ENCODE assay signal across 16 cellular contexts in genomic region chr14:101862177-101862576, GRCh38.
DNase-seq lines count a peak whose midpoint lies in the region; ATAC-seq and TF ChIP-seq lines count a peak whose summit lies in the region.
"Had no signal": no experiment of that assay in that cellular context is flagged by ENCODE, and none has a peak within 500 bp of the region (broad histone marks: within the 10 kb centered on the region; RNA-seq: fewer than 3 reads in every experiment).

No MANE protein-coding gene starts in this region.

- no peaks in the 10 kb centered on the region for H3K27me3 Mint-ChIP-seq in activated CD4-positive, alpha-beta T cell treated with anti-CD3 and anti-CD28 coated beads for 36 hours
- H3K27me3 Mint-ChIP-seq: activated CD4-positive, alpha-beta T cell treated with anti-CD3 and anti-CD28 coated beads, Interleukin-2, amount 10 ng/mL, durations not matched to agents 7 days and 5 days had no signal

- no peak overlapping the region for H3K4me3 Mint-ChIP-seq in activated CD4-positive, alpha-beta T cell treated with anti-CD3 and anti-CD28 coated beads for 36 hours
- H3K4me3 Mint-ChIP-seq: activated CD4-positive, alpha-beta T cell treated with anti-CD3 and anti-CD28 coated beads, Interleukin-2, amount 10 ng/mL, durations not matched to agents 7 days and 5 days had no signal

- H3K4me3 ChIP-seq in fibroblast of lung (replicated peaks in 1 of 4; ENCODE audit: control extremely low read depth in 1 of 4, insufficient read depth in 1 of 4, low read depth in 3 of 4, low read length in 4 of 4), result no peak overlapping the region
- H3K4me3 ChIP-seq in osteoblast (ENCODE audit: insufficient read depth, low read length), result no peak overlapping the region
- H3K4me3 ChIP-seq in effector memory CD4-positive, alpha-beta T cell (ENCODE audit: insufficient read depth, low read depth, low read length, poor library complexity, severe bottlenecking), result no peak overlapping the region
- H3K4me3 ChIP-seq: A549 had no signal

- no peak for DNase-seq in activated CD4-positive, alpha-beta T cell treated with anti-CD3 and anti-CD28 coated beads for 36 hours
- DNase-seq in activated CD4-positive, alpha-beta T cell treated with anti-CD3 and anti-CD28 coated beads for 48 hours, result no peak
- peak; percentile 70 for DNase-seq in M059J (ENCODE audit: low read depth)
- DNase-seq in fibroblast of lung (ENCODE audit: low read depth in 2 of 2), result peak; percentile 8 to 88
- DNase-seq in osteoblast (ENCODE audit: insufficient read length, low spot score, missing footprints), result peak; percentile 38
- no peak for DNase-seq in middle frontal gyrus (ENCODE audit: extremely low spot score, low spot score)
- DNase-seq in effector memory CD4-positive, alpha-beta T cell, result no peak
- DNase-seq: activated CD4-positive, alpha-beta T cell treated with anti-CD3 and anti-CD28 coated beads, Interleukin-2, amount 10 ng/mL, durations not matched to agents 7 days and 5 days; cerebellar nuclear complex; DMS 273 treated with DMSO at 0.1 percent for 48 hours; mammary epithelial cell; NCI-H1436 treated with DMSO at 0.1 percent for 48 hours; occipital lobe had no signal

- H4K20me1 ChIP-seq in fibroblast of lung (ENCODE audit: control insufficient read depth, extremely low read depth, insufficient read depth, low read length) (no peaks in the 10 kb centered on the region), osteoblast (ENCODE audit: insufficient read depth, low read length) (peaks cover 23% of the 10 kb centered on the region)

- H3K27me3 ChIP-seq in fibroblast of lung (ENCODE audit: control insufficient read depth, insufficient read depth, low read length) (no peaks in the 10 kb centered on the region), osteoblast (ENCODE audit: insufficient read depth, low read length) (no peaks in the 10 kb centered on the region)
- no peaks in the 10 kb centered on the region for H3K27me3 ChIP-seq in effector memory CD4-positive, alpha-beta T cell (replicated peaks; ENCODE audit: control insufficient read depth, insufficient read depth, low read length, poor library complexity, severe bottlenecking)

- H3K27ac ChIP-seq in fibroblast of lung (ENCODE audit: insufficient read depth, low read length), result no peak overlapping the region
- H3K27ac ChIP-seq in osteoblast (ENCODE audit: low read depth, low read length), result peak overlapping the region; percentile 58
- H3K27ac ChIP-seq in effector memory CD4-positive, alpha-beta T cell (ENCODE audit: insufficient read depth, low read length, poor library complexity, severe bottlenecking), result no peak overlapping the region
- H3K27ac ChIP-seq: A549 had no signal

- ATAC-seq in activated CD4-positive, alpha-beta T cell treated with anti-CD3 and anti-CD28 coated beads for 36 hours, result peak; percentile 33
- ATAC-seq in HG02852 (IDR thresholded peaks at IDR 0.05; ENCODE audit: unreplicated experiment), result no peak
- ATAC-seq: A549, Panc1 had no signal

- H2AFZ ChIP-seq in fibroblast of lung (ENCODE audit: low read length) (no peak overlapping the region), osteoblast (ENCODE audit: low read length) (no peak overlapping the region)

- intact Hi-C loops in activated CD4-positive, alpha-beta T cell treated with anti-CD3 and anti-CD28 coated beads for 36 hours (cut with DNase I, micrococcal nuclease), result no loop called here

- no peak overlapping the region for H3K9ac ChIP-seq in fibroblast of lung (ENCODE audit: insufficient read depth, low read length)

- no peaks in the 10 kb centered on the region for H3K9me3 Mint-ChIP-seq in activated CD4-positive, alpha-beta T cell treated with anti-CD3 and anti-CD28 coated beads for 36 hours (ENCODE audit: low read depth)
- H3K9me3 Mint-ChIP-seq: activated CD4-positive, alpha-beta T cell treated with anti-CD3 and anti-CD28 coated beads, Interleukin-2, amount 10 ng/mL, durations not matched to agents 7 days and 5 days had no signal

- TF ChIP-seq CTCF in fibroblast of lung (conservative IDR thresholded peaks at IDR 0.05 in 1 of 2, IDR thresholded peaks at IDR 0.05 in 1 of 2; ENCODE audit: low read depth in 1 of 2, low read length in 2 of 2) (no peak), osteoblast (IDR thresholded peaks at IDR 0.05; ENCODE audit: extremely low read depth, low read depth, low read length) (no peak)

- H3K36me3 Mint-ChIP-seq in activated CD4-positive, alpha-beta T cell treated with anti-CD3 and anti-CD28 coated beads for 36 hours (ENCODE audit: low read depth), result peaks cover 55% of the 10 kb centered on the region

- CTCF ChIA-PET in activated CD4-positive, alpha-beta T cell treated with anti-CD3 and anti-CD28 coated beads for 36 hours (lab: Charles Lee), result interaction anchor here (1.0 to 1.3 kb wide), 2 partner anchors 11 to 17 kb away, joined by 5 to 6 read pairs; no protein-coding TSS in a partner anchor

- H3K4me2 ChIP-seq in fibroblast of lung (ENCODE audit: extremely low read depth, insufficient read depth, low read length), result no peak overlapping the region
- H3K4me2 ChIP-seq in osteoblast (ENCODE audit: insufficient read depth, low read length), result no peak overlapping the region
- H3K4me2 ChIP-seq: A549 had no signal

- H3K4me1 ChIP-seq in fibroblast of lung (ENCODE audit: control insufficient read depth, extremely low read depth, insufficient read depth, low read length), result peaks cover 4% of the 10 kb centered on the region
- peaks cover 4% of the 10 kb centered on the region for H3K4me1 ChIP-seq in osteoblast (ENCODE audit: insufficient read depth, low read length)
- H3K4me1 ChIP-seq in effector memory CD4-positive, alpha-beta T cell (ENCODE audit: control insufficient read depth, insufficient read depth, low read length, poor library complexity, severe bottlenecking), result peaks cover 6% of the 10 kb centered on the region

- POLR2A ChIA-PET in activated CD4-positive, alpha-beta T cell treated with anti-CD3 and anti-CD28 coated beads for 36 hours (lab: Charles Lee), result no interaction called here

- no peak overlapping the region for H3K27ac Mint-ChIP-seq in activated CD4-positive, alpha-beta T cell treated with anti-CD3 and anti-CD28 coated beads for 36 hours
- H3K27ac Mint-ChIP-seq: activated CD4-positive, alpha-beta T cell treated with anti-CD3 and anti-CD28 coated beads, Interleukin-2, amount 10 ng/mL, durations not matched to agents 7 days and 5 days had no signal

- H3K9me3 ChIP-seq in fibroblast of lung (ENCODE audit: control insufficient read depth, insufficient read depth, low read depth, low read length) (no peaks in the 10 kb centered on the region), osteoblast (ENCODE audit: low read depth, low read length) (no peaks in the 10 kb centered on the region)
- no peaks in the 10 kb centered on the region for H3K9me3 ChIP-seq in effector memory CD4-positive, alpha-beta T cell (ENCODE audit: control insufficient read depth, low read length)
- H3K9me3 ChIP-seq: A549 had no signal

- H3K4me1 Mint-ChIP-seq in activated CD4-positive, alpha-beta T cell treated with anti-CD3 and anti-CD28 coated beads for 36 hours, result peaks cover 57% of the 10 kb centered on the region

- H3K79me2 ChIP-seq in fibroblast of lung (ENCODE audit: control insufficient read depth, insufficient read depth, low read length) (peaks cover 9% of the 10 kb centered on the region), osteoblast (ENCODE audit: insufficient read depth, low read length) (peaks cover 64% of the 10 kb centered on the region)

- H3K36me3 ChIP-seq in fibroblast of lung (ENCODE audit: control insufficient read depth, insufficient read depth, low read length) (peaks cover 2% of the 10 kb centered on the region), osteoblast (ENCODE audit: insufficient read depth, low read length) (peaks cover 5% of the 10 kb centered on the region)
- H3K36me3 ChIP-seq in effector memory CD4-positive, alpha-beta T cell (ENCODE audit: control insufficient read depth, insufficient read depth, low read length), result peaks cover 52% of the 10 kb centered on the region

Comparison
In these comparisons a context has a peak if more than half of its experiments do, and no peak if none do; other contexts are left out.
1. DNase-seq: peak in M059J (single experiment), fibroblast of lung (2 of 2) and osteoblast (single experiment); none in activated CD4-positive, alpha-beta T cell treated with anti-CD3 and anti-CD28 coated beads for 36 hours (single experiment), activated CD4-positive, alpha-beta T cell treated with anti-CD3 and anti-CD28 coated beads for 48 hours (single experiment), middle frontal gyrus (single experiment) and effector memory CD4-positive, alpha-beta T cell (0 of 3).